ENCODE assay signal across 7 cellular contexts in genomic region chr1:121080904-121081264, GRCh38.
DNase-seq lines count a peak whose midpoint lies in the region; ATAC-seq and TF ChIP-seq lines count a peak whose summit lies in the region.
"Not testable (repeated sequence)": the region's sequence is repeated elsewhere in the genome, so short reads cannot be mapped to it uniquely, and the experiment has no call there.

No MANE protein-coding gene starts in this region.

- not testable (repeated sequence) for H3K36me3 ChIP-seq in smooth muscle cell (ENCODE audit: low read depth)

- H3K9me3 Mint-ChIP-seq in T-helper 1 cell treated with Interleukin-12 subunit alpha and Interleukin-12 subunit beta and Interleukin-4 antibody, amounts not matched to agents 30 μg/mL and 1 μg/mL, for 36 hours; activated T-helper 17 cell treated with anti-CD3 and anti-CD28 coated beads, Interleukin-2, amount 50 U/mL, for 72 hours; dendritic cell treated with granulocyte-macrophage colony-stimulating factor and Interleukin-4, amounts not matched to agents 40 ng/mL and 50 ng/mL, for 4 days; mesothelial cell of epicardium: not testable (repeated sequence)

- H3K27me3 Mint-ChIP-seq in T-helper 1 cell treated with Interleukin-12 subunit alpha and Interleukin-12 subunit beta and Interleukin-4 antibody, amounts not matched to agents 30 μg/mL and 1 μg/mL, for 36 hours (ENCODE audit: low read depth); dendritic cell treated with granulocyte-macrophage colony-stimulating factor and Interleukin-4, amounts not matched to agents 40 ng/mL and 50 ng/mL, for 4 days; mesothelial cell of epicardium (ENCODE audit: low read depth): not testable (repeated sequence)
- peaks cover 11% of the 10 kb centered on the region for H3K27me3 Mint-ChIP-seq in activated T-helper 17 cell treated with anti-CD3 and anti-CD28 coated beads, Interleukin-2, amount 50 U/mL, for 72 hours

- peaks cover 21% of the 10 kb centered on the region for H3K4me1 Mint-ChIP-seq in T-helper 1 cell treated with Interleukin-12 subunit alpha and Interleukin-12 subunit beta and Interleukin-4 antibody, amounts not matched to agents 30 μg/mL and 1 μg/mL, for 36 hours (ENCODE audit: low read depth)
- not testable (repeated sequence) for H3K4me1 Mint-ChIP-seq in activated T-helper 17 cell treated with anti-CD3 and anti-CD28 coated beads, Interleukin-2, amount 50 U/mL, for 72 hours
- peaks cover 13% of the 10 kb centered on the region for H3K4me1 Mint-ChIP-seq in dendritic cell treated with granulocyte-macrophage colony-stimulating factor and Interleukin-4, amounts not matched to agents 40 ng/mL and 50 ng/mL, for 4 days (ENCODE audit: low read depth)
- peaks cover 20% of the 10 kb centered on the region for H3K4me1 Mint-ChIP-seq in mesothelial cell of epicardium

- not testable (repeated sequence) for H3K4me1 ChIP-seq in smooth muscle cell (ENCODE audit: low read depth)

- not testable (repeated sequence) for H3K27me3 ChIP-seq in smooth muscle cell (ENCODE audit: low read depth)

- not testable (repeated sequence) for H3K4me3 ChIP-seq in smooth muscle cell

- intact Hi-C loops in dendritic cell treated with granulocyte-macrophage colony-stimulating factor and Interleukin-4, amounts not matched to agents 40 ng/mL and 50 ng/mL, for 4 days (cut with micrococcal nuclease), result not testable (repeated sequence)

- not testable (repeated sequence) for H3K36me3 Mint-ChIP-seq in T-helper 1 cell treated with Interleukin-12 subunit alpha and Interleukin-12 subunit beta and Interleukin-4 antibody, amounts not matched to agents 30 μg/mL and 1 μg/mL, for 36 hours (ENCODE audit: low read depth); activated T-helper 17 cell treated with anti-CD3 and anti-CD28 coated beads, Interleukin-2, amount 50 U/mL, for 72 hours (ENCODE audit: low read depth); dendritic cell treated with granulocyte-macrophage colony-stimulating factor and Interleukin-4, amounts not matched to agents 40 ng/mL and 50 ng/mL, for 4 days (ENCODE audit: low read depth); mesothelial cell of epicardium

- not testable (repeated sequence) for ATAC-seq in activated T-helper 17 cell treated with anti-CD3 and anti-CD28 coated beads, Interleukin-2, amount 50 U/mL, for 72 hours (replicated peaks)

- not testable (repeated sequence) for H3F3A ChIP-seq in smooth muscle cell (ENCODE audit: low read depth)

- in situ Hi-C loops in KBM-7 (cut with MboI; ENCODE audit: low pct_unique_long_range_greater_than_20kb, low sequenced_read_pairs), result not testable (repeated sequence)

- DNase-seq in GF-D8 (lab: John Stamatoyannopoulos, UW), result peak; percentile 24
- peak; percentile 26 for DNase-seq in KBM-7
- not testable (repeated sequence) for DNase-seq in mesothelial cell of epicardium (ENCODE audit: low spot score in 2 of 2, unreplicated experiment in 2 of 2); smooth muscle cell (lab: John Stamatoyannopoulos, UW; ENCODE audit: unreplicated experiment)

- not testable (repeated sequence) for H4K20me1 ChIP-seq in smooth muscle cell (ENCODE audit: low read depth)

- not testable (repeated sequence) for H3K9ac ChIP-seq in smooth muscle cell (ENCODE audit: low read depth)

- not testable (repeated sequence) for TF ChIP-seq CTCF in mesothelial cell of epicardium (IDR thresholded peaks at IDR 0.05; ENCODE audit: unreplicated experiment); smooth muscle cell (IDR thresholded peaks at IDR 0.05; ENCODE audit: borderline replicate concordance, insufficient read depth, poor library complexity, severe bottlenecking)

- H3K9me3 ChIP-seq in smooth muscle cell (replicated peaks; ENCODE audit: low read depth), result not testable (repeated sequence)

- 21% methylated on average over 8 of the region's 8 CpGs for WGBS in smooth muscle cell (ENCODE audit: low lambda C conversion rate)

- not testable (repeated sequence) for H3K27ac Mint-ChIP-seq in T-helper 1 cell treated with Interleukin-12 subunit alpha and Interleukin-12 subunit beta and Interleukin-4 antibody, amounts not matched to agents 30 μg/mL and 1 μg/mL, for 36 hours; activated T-helper 17 cell treated with anti-CD3 and anti-CD28 coated beads, Interleukin-2, amount 50 U/mL, for 72 hours
- H3K27ac Mint-ChIP-seq in dendritic cell treated with granulocyte-macrophage colony-stimulating factor and Interleukin-4, amounts not matched to agents 40 ng/mL and 50 ng/mL, for 4 days, result peak overlapping the region; percentile 68
- H3K27ac Mint-ChIP-seq in mesothelial cell of epicardium, result peak overlapping the region; percentile 59

- not testable (repeated sequence) for H3K79me2 ChIP-seq in smooth muscle cell (ENCODE audit: low read depth)

- H3K27ac ChIP-seq in smooth muscle cell (ENCODE audit: low read depth), result not testable (repeated sequence)

- peak overlapping the region; percentile 21 for H3K4me3 Mint-ChIP-seq in T-helper 1 cell treated with Interleukin-12 subunit alpha and Interleukin-12 subunit beta and Interleukin-4 antibody, amounts not matched to agents 30 μg/mL and 1 μg/mL, for 36 hours
- H3K4me3 Mint-ChIP-seq in activated T-helper 17 cell treated with anti-CD3 and anti-CD28 coated beads, Interleukin-2, amount 50 U/mL, for 72 hours, result peak overlapping the region; percentile 29
- H3K4me3 Mint-ChIP-seq in dendritic cell treated with granulocyte-macrophage colony-stimulating factor and Interleukin-4, amounts not matched to agents 40 ng/mL and 50 ng/mL, for 4 days, result not testable (repeated sequence)
- peak overlapping the region; percentile 43 for H3K4me3 Mint-ChIP-seq in mesothelial cell of epicardium

- peak overlapping the region; percentile 72 for H3K4me2 ChIP-seq in smooth muscle cell

- peak overlapping the region; percentile 81 for H2AFZ ChIP-seq in smooth muscle cell (ENCODE audit: low read depth)
